Comparison of ENCODE assay signal across 8 cellular contexts in the genomic region with DNA sequence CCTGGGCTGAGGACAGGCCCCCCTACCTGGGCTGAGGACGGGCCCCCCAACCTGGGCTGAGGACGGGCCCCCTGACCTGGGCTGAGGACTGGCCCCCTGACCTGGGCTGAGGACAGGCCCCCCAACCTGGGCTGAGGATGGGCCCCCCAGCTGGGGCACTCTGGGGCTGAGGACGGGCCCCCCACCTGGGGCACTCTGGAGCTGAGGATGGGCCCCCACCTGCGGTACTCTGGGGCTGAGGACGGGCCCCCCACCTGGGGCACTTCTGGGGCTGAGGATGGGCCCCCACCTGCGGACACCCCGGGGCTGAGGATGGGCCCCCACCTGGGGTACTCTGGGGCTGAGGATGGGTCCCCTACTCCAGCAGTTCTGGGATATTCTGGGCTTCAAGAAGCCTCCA.
DNase-seq lines count a peak whose midpoint lies in the region; ATAC-seq and TF ChIP-seq lines count a peak whose summit lies in the region.

No MANE protein-coding gene starts in this region.

- peaks cover 11% of the 10 kb centered on the region; the same call in 1 of the 2 replicates for H3K36me3 ChIP-seq in SJSA1
- no peaks in the 10 kb centered on the region for H3K36me3 ChIP-seq in left lung
- no peaks in the 10 kb centered on the region for H3K36me3 ChIP-seq in thyroid gland

- no peak overlapping the region for H3K4me3 ChIP-seq in SJSA1
- H3K4me3 ChIP-seq in left lung: no peak overlapping the region
- no peak overlapping the region for H3K4me3 ChIP-seq in thyroid gland (replicated peaks in 1 of 3)

- no peaks in the 10 kb centered on the region for H3K9me3 ChIP-seq in SJSA1 (replicated peaks)
- no peaks in the 10 kb centered on the region for H3K9me3 ChIP-seq in left lung
- H3K9me3 ChIP-seq in thyroid gland: no peaks in the 10 kb centered on the region

- 93% methylated on average over 3 of the region's 7 CpGs; no CpG with 5 or more reads in 1 of the 2 donors for WGBS in thyroid gland, 2 donors

- no peak for DNase-seq in activated naive CD4-positive, alpha-beta T cell treated with anti-CD3 and anti-CD28 coated beads, Interleukin-2, amount 10 ng/mL, durations not matched to agents 7 days and 5 days
- no peak for DNase-seq in activated naive CD4-positive, alpha-beta T cell treated with anti-CD3 and anti-CD28 coated beads, Interleukin-2, amount 50 U/mL, for 16 hours
- no peak for DNase-seq in SJSA1 (ENCODE audit: low read depth in 1 of 2, low spot score in 2 of 2)
- peak in 1 of 2 donors; percentile 66 for DNase-seq in left lung
- DNase-seq in thyroid gland: no peak
- DNase-seq in HUDEP-2 (lab: John Stamatoyannopoulos, UW; ENCODE audit: unreplicated experiment in 76 of 76): no peak

- no peaks in the 10 kb centered on the region for H3K27me3 Mint-ChIP-seq in activated naive CD4-positive, alpha-beta T cell treated with anti-CD3 and anti-CD28 coated beads, Interleukin-2, amount 10 ng/mL, durations not matched to agents 7 days and 5 days

- H3K27ac Mint-ChIP-seq in activated naive CD4-positive, alpha-beta T cell treated with anti-CD3 and anti-CD28 coated beads, Interleukin-2, amount 10 ng/mL, durations not matched to agents 7 days and 5 days: peak overlapping the region; percentile 94

- CTCF ChIA-PET in activated naive CD4-positive, alpha-beta T cell treated with anti-CD3 and anti-CD28 coated beads, Interleukin-2, amount 10 ng/mL, durations not matched to agents 7 days and 5 days (lab: Charles Lee): interaction anchor here (0.9 kb wide), 1 partner anchor 43 kb away, joined by 4 read pairs; no protein-coding TSS in a partner anchor

- peak overlapping the region; percentile 61 for H3K4me3 Mint-ChIP-seq in activated naive CD4-positive, alpha-beta T cell treated with anti-CD3 and anti-CD28 coated beads, Interleukin-2, amount 10 ng/mL, durations not matched to agents 7 days and 5 days

- H3K27me3 ChIP-seq in SJSA1 (replicated peaks) (no peaks in the 10 kb centered on the region), left lung (no peaks in the 10 kb centered on the region), thyroid gland (no peaks in the 10 kb centered on the region)

- no peak for ATAC-seq in left lung
- no peak for ATAC-seq in HG03095 (IDR thresholded peaks at IDR 0.05; ENCODE audit: unreplicated experiment)
- no peak for ATAC-seq in HG03045 (IDR thresholded peaks at IDR 0.05; ENCODE audit: unreplicated experiment)

- TF ChIP-seq POLR2A in thyroid gland (IDR thresholded peaks at IDR 0.05): no peak

- no peak for TF ChIP-seq CTCF in left lung (IDR thresholded peaks at IDR 0.05)
- no peak for TF ChIP-seq CTCF in thyroid gland (IDR thresholded peaks at IDR 0.05)

- H3K27ac ChIP-seq in SJSA1: peak overlapping the region; percentile 75
- H3K27ac ChIP-seq in left lung: peak overlapping the region; percentile 91 to 98
- peak overlapping the region; percentile 97 to 99 (median 98) for H3K27ac ChIP-seq in thyroid gland

- intact Hi-C loops in left lung (cut with DNase I): loop anchor here in 1 of 2 donors (10.0 kb wide), 1 partner anchor 58 kb away; no protein-coding TSS in a partner anchor
- intact Hi-C loops in thyroid gland (cut with DNase I): no loop called here

- peaks cover 60% of the 10 kb centered on the region for H3K4me1 Mint-ChIP-seq in activated naive CD4-positive, alpha-beta T cell treated with anti-CD3 and anti-CD28 coated beads, Interleukin-2, amount 10 ng/mL, durations not matched to agents 7 days and 5 days

- peaks cover 59% of the 10 kb centered on the region for H3K4me1 ChIP-seq in SJSA1 (replicated peaks)
- peaks cover 51 to 72% of the 10 kb centered on the region in 2 donors for H3K4me1 ChIP-seq in left lung
- peaks cover 36 to 69% of the 10 kb centered on the region in 2 donors for H3K4me1 ChIP-seq in thyroid gland

- H3K36me3 Mint-ChIP-seq in activated naive CD4-positive, alpha-beta T cell treated with anti-CD3 and anti-CD28 coated beads, Interleukin-2, amount 10 ng/mL, durations not matched to agents 7 days and 5 days: peaks cover 62% of the 10 kb centered on the region

- H3K9me3 Mint-ChIP-seq in activated naive CD4-positive, alpha-beta T cell treated with anti-CD3 and anti-CD28 coated beads, Interleukin-2, amount 10 ng/mL, durations not matched to agents 7 days and 5 days: peaks cover 5% of the 10 kb centered on the region
